Comparison of ENCODE assay signal across 14 cellular contexts in genomic region chr20:6489361-6490154, GRCh38.
A peak's percentile ranks its signal among the peaks of the same experiment; 100 is the strongest.
DNase-seq lines count a peak whose midpoint lies in the region; ATAC-seq and TF ChIP-seq lines count a peak whose summit lies in the region.
"Had no signal": no experiment of that assay in that cellular context is flagged by ENCODE, and none has a peak within 500 bp of the region (broad histone marks: within the 10 kb centered on the region; RNA-seq: fewer than 3 reads in every experiment).

No MANE protein-coding gene starts in this region.

- H3K4me3 Mint-ChIP-seq in HFFc6: no peak overlapping the region
- H3K4me3 Mint-ChIP-seq: activated naive CD8-positive, alpha-beta T cell; B cell; central memory CD8-positive, alpha-beta T cell; T-cell had no signal

- H3K9me3 Mint-ChIP-seq in HFFc6: peaks cover 50% of the 10 kb centered on the region

- TF ChIP-seq CTCF in HFFc6 (IDR thresholded peaks at IDR 0.05): no peak

- no peaks in the 10 kb centered on the region for H3K36me3 Mint-ChIP-seq in HFFc6 (ENCODE audit: low read depth)
- H3K36me3 Mint-ChIP-seq: activated naive CD8-positive, alpha-beta T cell; T-cell had no signal

- H3K27ac Mint-ChIP-seq in HFFc6: no peak overlapping the region
- H3K27ac Mint-ChIP-seq: activated naive CD8-positive, alpha-beta T cell; B cell; T-cell had no signal

- ATAC-seq in HG02588 (IDR thresholded peaks at IDR 0.05; ENCODE audit: unreplicated experiment) (no peak), left lobe of liver (no peak)
- ATAC-seq: T-cell had no signal

- H3K4me1 Mint-ChIP-seq in HFFc6 (ENCODE audit: low read depth): no peaks in the 10 kb centered on the region
- H3K4me1 Mint-ChIP-seq: B cell; central memory CD8-positive, alpha-beta T cell; T-cell had no signal

- peaks cover 1% of the 10 kb centered on the region; the same call in 1 of the 2 replicates for H3K27me3 Mint-ChIP-seq in HFFc6 (ENCODE audit: insufficient read depth)
- H3K27me3 Mint-ChIP-seq: activated naive CD8-positive, alpha-beta T cell; B cell; central memory CD8-positive, alpha-beta T cell; T-cell had no signal

- DNase-seq in COLO668 (lab: John Stamatoyannopoulos, UW; ENCODE audit: unreplicated experiment): peak; percentile 61
- DNase-seq in LoVo (ENCODE audit: low spot score): peak; percentile 80
- peak; percentile 98 for DNase-seq in NOMO-1 treated with DMSO at 0.1 percent for 48 hours (lab: John Stamatoyannopoulos, UW; ENCODE audit: unreplicated experiment)
- peak; percentile 17 for DNase-seq in fibroblast of gingiva (ENCODE audit: low read depth)
- no peak for DNase-seq in left lobe of liver (ENCODE audit: low spot score)
- DNase-seq in HFFc6: no peak
- no peak for DNase-seq in pons (ENCODE audit: low spot score)
- DNase-seq: DMS53, posterior cingulate gyrus, T-cell had no signal

Comparison
In these comparisons a context has a peak if more than half of its experiments do, and no peak if none do; other contexts are left out.
1. DNase-seq: peak in COLO668 (single experiment), LoVo (single experiment), NOMO-1 treated with DMSO at 0.1 percent for 48 hours (single experiment) and fibroblast of gingiva (single experiment); none in left lobe of liver (single experiment), HFFc6 (single experiment) and pons (single experiment).